Comparison of ENCODE assay signal across 31 cellular contexts in genomic region chr15:78673476-78673875, GRCh38. TPM values are rescaled to one million over a fixed set of nuclear protein-coding genes. Genes with fewer than 3 reads are reported as not detected.
"Had no signal": no experiment of that assay in that cellular context is flagged by ENCODE, and none has a peak within 500 bp of the region (broad histone marks: within the 10 kb centered on the region; RNA-seq: fewer than 3 reads in every experiment).

No MANE protein-coding gene starts in this region.

- H3K4me3 Mint-ChIP-seq: central memory CD8-positive, alpha-beta T cell; dendritic cell treated with granulocyte-macrophage colony-stimulating factor and Interleukin-4, amounts not matched to agents 40 ng/mL and 50 ng/mL, for 4 days; natural killer cell; stimulated activated effector memory CD8-positive, alpha-beta T cell treated with anti-CD3 and anti-CD28 coated beads, Interleukin-12 subunit alpha, Interleukin-12 subunit beta, amount 100 ng/mL, for 72 hours; stimulated activated naive CD8-positive, alpha-beta T cell treated with anti-CD3 and anti-CD28 coated beads, Interleukin-15, Interleukin-2, amounts not matched to agents 100 ng/mL and 50 ng/mL, for 24 hours; T-cell; T-helper 2 cell treated with Interferon-gamma antibody and Interleukin-4, amounts not matched to agents 5 μg/mL and 100 μg/mL, for 36 hours had no signal

- H3K4me1 Mint-ChIP-seq: central memory CD8-positive, alpha-beta T cell; natural killer cell; stimulated activated effector memory CD8-positive, alpha-beta T cell treated with anti-CD3 and anti-CD28 coated beads, Interleukin-12 subunit alpha, Interleukin-12 subunit beta, amount 100 ng/mL, for 72 hours; T-cell had no signal

- H3K27ac Mint-ChIP-seq: dendritic cell treated with granulocyte-macrophage colony-stimulating factor and Interleukin-4, amounts not matched to agents 40 ng/mL and 50 ng/mL, for 4 days; natural killer cell; stimulated activated effector memory CD8-positive, alpha-beta T cell treated with anti-CD3 and anti-CD28 coated beads, Interleukin-12 subunit alpha, Interleukin-12 subunit beta, amount 100 ng/mL, for 72 hours; stimulated activated naive CD8-positive, alpha-beta T cell treated with anti-CD3 and anti-CD28 coated beads, Interleukin-15, Interleukin-2, amounts not matched to agents 100 ng/mL and 50 ng/mL, for 24 hours; T-cell; T-helper 2 cell treated with Interferon-gamma antibody and Interleukin-4, amounts not matched to agents 5 μg/mL and 100 μg/mL, for 36 hours had no signal

- ATAC-seq: activated CD4-positive, CD25-positive, alpha-beta regulatory T cell treated with anti-CD3 and anti-CD28 coated beads, Interleukin-2, amount 50 U/mL, for 24 hours; left lobe of liver; lower lobe of right lung; natural killer cell; stimulated activated effector memory CD8-positive, alpha-beta T cell treated with anti-CD3 and anti-CD28 coated beads, Interleukin-12 subunit alpha, Interleukin-12 subunit beta, amount 100 ng/mL, for 72 hours; T-cell had no signal

- H3K36me3 ChIP-seq: esophagus muscularis mucosa, heart right ventricle, lower lobe of right lung, thoracic aorta had no signal

- H3K27me3 Mint-ChIP-seq: stimulated activated naive CD8-positive, alpha-beta T cell treated with anti-CD3 and anti-CD28 coated beads, Interleukin-15, Interleukin-2, amounts not matched to agents 100 ng/mL and 50 ng/mL, for 24 hours had no signal

- H3K4me3 ChIP-seq: esophagus muscularis mucosa, heart right ventricle, lower lobe of right lung, thoracic aorta had no signal

- H3K27ac ChIP-seq: esophagus muscularis mucosa, foreskin keratinocyte, heart right ventricle, lower lobe of right lung, thoracic aorta had no signal

- H3K36me3 Mint-ChIP-seq: natural killer cell; stimulated activated effector memory CD8-positive, alpha-beta T cell treated with anti-CD3 and anti-CD28 coated beads, Interleukin-12 subunit alpha, Interleukin-12 subunit beta, amount 100 ng/mL, for 72 hours; T-cell had no signal

- H3K27me3 ChIP-seq: esophagus muscularis mucosa, foreskin keratinocyte, heart right ventricle had no signal

- DNase-seq: activated CD4-positive, alpha-beta T cell treated with anti-CD3 and anti-CD28 coated beads for 48 hours; activated CD4-positive, alpha-beta T cell treated with anti-CD3 and anti-CD28 coated beads, Interleukin-2, amount 50 U/mL, for 48 hours; activated CD8-positive, alpha-beta memory T cell treated with anti-CD3 and anti-CD28 coated beads for 24 hours; activated CD8-positive, alpha-beta memory T cell treated with anti-CD3 and anti-CD28 coated beads, Interleukin-2, amount 50 U/mL, for 4 hours; activated gamma-delta T cell; activated naive CD4-positive, alpha-beta T cell treated with anti-CD3 and anti-CD28 coated beads, Interleukin-2, amount 50 U/mL, for 16 hours; activated T-cell treated with anti-CD3 and anti-CD28 coated beads, Interleukin-2, amount 50 U/mL, for 1 hour; amniotic stem cell; foreskin keratinocyte; heart right ventricle; lower lobe of right lung; mesendoderm; natural killer cell; occipital lobe; right cardiac atrium; stimulated activated CD4-positive, alpha-beta T cell treated with anti-CD3 and anti-CD28 coated beads, Interleukin-12 subunit alpha, Interleukin-12 subunit beta, amount 100 ng/mL, for 4 hours; stimulated activated CD4-positive, alpha-beta T cell treated with anti-CD3 and anti-CD28 coated beads, Interleukin-4, amount 100 ng/mL, for 24 hours; T-cell; trophoblast cell had no signal

- H3K9me3 Mint-ChIP-seq: central memory CD8-positive, alpha-beta T cell; natural killer cell; stimulated activated effector memory CD8-positive, alpha-beta T cell treated with anti-CD3 and anti-CD28 coated beads, Interleukin-12 subunit alpha, Interleukin-12 subunit beta, amount 100 ng/mL, for 72 hours; stimulated activated naive CD8-positive, alpha-beta T cell treated with anti-CD3 and anti-CD28 coated beads, Interleukin-15, Interleukin-2, amounts not matched to agents 100 ng/mL and 50 ng/mL, for 24 hours; T-cell; T-helper 2 cell treated with Interferon-gamma antibody and Interleukin-4, amounts not matched to agents 5 μg/mL and 100 μg/mL, for 36 hours had no signal

- H3K9me3 ChIP-seq: esophagus muscularis mucosa, lower lobe of right lung, thoracic aorta had no signal

RNA-seq across cellular contexts. Expression of gene CHRNB4, which starts 32.5 kb away (rescaled TPM):
- total RNA-seq: astrocyte, left lobe of liver, lower lobe of right lung, mononuclear cell, natural killer cell, right cardiac atrium, subcutaneous adipose tissue, T-cell, thoracic aorta had no signal
- polyA plus RNA-seq: right cardiac atrium had no signal

RNA-seq across cellular contexts. Expression of gene CHRNA3, which starts 52.7 kb away (rescaled TPM):
- total RNA-seq: astrocyte, foreskin keratinocyte, left lobe of liver, mononuclear cell, natural killer cell, subcutaneous adipose tissue, T-cell, thoracic aorta had no signal
- polyA plus RNA-seq: foreskin keratinocyte had no signal
